In the genomic region with DNA sequence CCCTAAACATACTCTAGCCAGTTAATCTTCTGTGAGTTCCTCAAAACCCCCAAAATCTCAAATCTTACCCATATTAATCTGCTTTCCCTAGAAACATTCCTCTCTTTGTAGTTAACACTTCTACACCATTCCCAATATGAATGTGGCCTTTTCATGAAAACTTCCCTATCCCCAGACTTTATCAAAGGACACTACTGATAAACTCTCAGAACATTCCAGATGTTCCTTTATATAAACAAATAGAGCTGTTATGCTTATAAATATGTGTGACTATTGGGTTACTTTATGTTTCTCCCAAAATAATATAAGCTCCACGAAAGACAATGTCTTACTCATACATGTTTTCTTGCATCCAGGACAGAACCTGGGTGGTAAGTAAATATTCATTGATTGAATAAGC, we compare ENCODE assay signal across 3 cellular contexts.
"Had no signal": no experiment of that assay in that cellular context is flagged by ENCODE, and none has a peak within 500 bp of the region (broad histone marks: within the 10 kb centered on the region; RNA-seq: fewer than 3 reads in every experiment).

No MANE protein-coding gene starts in this region.

- H3K4me3 ChIP-seq: GM12878 had no signal

- DNase-seq: GDM1, GF-D8 had no signal
